Comparison of ENCODE assay signal across 8 cellular contexts in genomic region chr20:62409935-62410741, GRCh38. TPM values are rescaled to one million over a fixed set of nuclear protein-coding genes. Genes with fewer than 3 reads are reported as not detected.
DNase-seq lines count a peak whose midpoint lies in the region; ATAC-seq and TF ChIP-seq lines count a peak whose summit lies in the region.

No MANE protein-coding gene starts in this region.

- H3K4me3 Mint-ChIP-seq in progenitor cell of endocrine pancreas (ENCODE audit: low read depth) = no peak overlapping the region

- H3K27ac ChIP-seq in WERI-Rb-1 = peak overlapping the region; percentile 97

- H3K4me1 Mint-ChIP-seq in progenitor cell of endocrine pancreas (ENCODE audit: low read depth) = peaks cover 9% of the 10 kb centered on the region

- no peak overlapping the region for H3K27ac Mint-ChIP-seq in progenitor cell of endocrine pancreas

- no peaks in the 10 kb centered on the region for H3K27me3 ChIP-seq in WERI-Rb-1 (ENCODE audit: insufficient read depth, low read depth, severe bottlenecking)

- no peaks in the 10 kb centered on the region for H3K9me3 Mint-ChIP-seq in progenitor cell of endocrine pancreas (ENCODE audit: low read depth)

- DNase-seq in stimulated activated CD4-positive, alpha-beta T cell treated with anti-CD3 and anti-CD28 coated beads, Interleukin-1b, Interleukin-23, amount 100 ng/mL, for 4 hours (ENCODE audit: low read depth in 2 of 2) = peak; percentile 18 to 29
- no peak for DNase-seq in stimulated activated CD4-positive, alpha-beta T cell treated with anti-CD3 and anti-CD28 coated beads, Interleukin-12 subunit alpha, Interleukin-12 subunit beta, amount 100 ng/mL, for 4 hours
- DNase-seq in NCI-H2029 (lab: John Stamatoyannopoulos, UW) = peak; percentile 89
- DNase-seq in WERI-Rb-1 = peak; percentile 85
- peak; percentile 12 for DNase-seq in fibroblast of mammary gland (ENCODE audit: low read depth)
- peak; percentile 48 for DNase-seq in progenitor cell of endocrine pancreas (ENCODE audit: low spot score, unreplicated experiment)
- DNase-seq in AG08395 (ENCODE audit: low spot score) = no peak

- H3K36me3 Mint-ChIP-seq in progenitor cell of endocrine pancreas (ENCODE audit: insufficient read depth) = no peaks in the 10 kb centered on the region

- H3K4me3 ChIP-seq in WERI-Rb-1 (ENCODE audit: low read depth, low read length) (peak overlapping the region; percentile 20), fibroblast of mammary gland (ENCODE audit: control insufficient read depth, low read depth, low read length) (no peak overlapping the region)

- no peaks in the 10 kb centered on the region for H3K9me3 ChIP-seq in WERI-Rb-1 (ENCODE audit: severe bottlenecking)

- TF ChIP-seq CTCF in WERI-Rb-1 (IDR thresholded peaks at IDR 0.05; ENCODE audit: low read depth, low read length) = peak; percentile 76
- TF ChIP-seq CTCF in fibroblast of mammary gland (conservative IDR thresholded peaks at IDR 0.05; ENCODE audit: control insufficient read depth, insufficient read depth, low read depth, low read length) = peak; percentile 27
- peak; percentile 62 for TF ChIP-seq CTCF in progenitor cell of endocrine pancreas (IDR thresholded peaks at IDR 0.05; ENCODE audit: unreplicated experiment)

- peaks cover 3% of the 10 kb centered on the region for H3K36me3 ChIP-seq in WERI-Rb-1

- H3K27me3 Mint-ChIP-seq in progenitor cell of endocrine pancreas = peaks cover 7% of the 10 kb centered on the region

- no peak for ATAC-seq in HG02763 (IDR thresholded peaks at IDR 0.05; ENCODE audit: unreplicated experiment)

RNA-seq across cellular contexts. Expression of gene CABLES2, which starts 3.1 kb away (rescaled TPM):
- 20.4 and 21.7 TPM in 2 replicates for total RNA-seq in progenitor cell of endocrine pancreas

RNA-seq across cellular contexts. Expression of gene RBBP8NL, which starts 17.2 kb away (rescaled TPM):
- 14.4 and 17.5 TPM in 2 replicates for total RNA-seq in progenitor cell of endocrine pancreas

RNA-seq across cellular contexts. Expression of gene RPS21, which starts 23.2 kb away (rescaled TPM):
- 1,160 and 1,251 TPM in 2 replicates for total RNA-seq in progenitor cell of endocrine pancreas

RNA-seq across cellular contexts. Expression of gene LAMA5, which starts 43.0 kb away (rescaled TPM):
- total RNA-seq in progenitor cell of endocrine pancreas = 248 and 252 TPM in 2 replicates

Comparison
In these comparisons a context has a peak if more than half of its experiments do, and no peak if none do; other contexts are left out.
1. DNase-seq: peak in stimulated activated CD4-positive, alpha-beta T cell treated with anti-CD3 and anti-CD28 coated beads, Interleukin-1b, Interleukin-23, amount 100 ng/mL, for 4 hours (2 of 2), NCI-H2029 (single experiment), WERI-Rb-1 (single experiment), fibroblast of mammary gland (single experiment) and progenitor cell of endocrine pancreas (single experiment); none in stimulated activated CD4-positive, alpha-beta T cell treated with anti-CD3 and anti-CD28 coated beads, Interleukin-12 subunit alpha, Interleukin-12 subunit beta, amount 100 ng/mL, for 4 hours (single experiment) and AG08395 (single experiment).
2. Peak in every context shown above with its lines, with median percentiles within 50 percentile points of each other: CTCF ChIP-seq.